ENCODE assay signal across 8 cellular contexts in genomic region chr9:128946544-128946943, GRCh38. TPM values are rescaled to one million over a fixed set of nuclear protein-coding genes. Genes with fewer than 3 reads are reported as not detected.
A peak's percentile ranks its signal among the peaks of the same experiment; 100 is the strongest.
DNase-seq lines count a peak whose midpoint lies in the region; ATAC-seq, FAIRE-seq and TF ChIP-seq lines count a peak whose summit lies in the region.

No MANE protein-coding gene starts in this region.

- no peaks in the 10 kb centered on the region for H3K27me3 Mint-ChIP-seq in activated T-helper 17 cell treated with anti-CD3 and anti-CD28 coated beads, Interleukin-2, amount 50 U/mL, for 72 hours
- H3K27me3 Mint-ChIP-seq in stimulated activated memory B cell treated with anti-CD40 and anti-IgM and Interleukin-4, amounts not matched to agents 10 μg/mL and 1 μg/mL and 100 μg/mL, for 72 hours: no peaks in the 10 kb centered on the region

- FAIRE-seq in H54 (lab: Jason Lieb, UNC): no peak

- H3K9me3 ChIP-seq in iPS-15b (ENCODE audit: control insufficient read depth, insufficient read depth, low read length): no peaks in the 10 kb centered on the region

- TF ChIP-seq POLR2A in H54 (IDR thresholded peaks at IDR 0.05; ENCODE audit: low read depth, low read length): no peak

- no peak overlapping the region for H3K27ac ChIP-seq in HL-60 (replicated peaks)

- DNase-seq in HL-60 (ENCODE audit: low read depth in 1 of 2, low spot score in 1 of 2) (no peak), KBM-7 (no peak), GM03348 (ENCODE audit: low spot score) (no peak), H54 (ENCODE audit: insufficient read length, low spot score) (no peak)
- no peak for DNase-seq in stimulated activated CD4-positive, alpha-beta T cell treated with anti-CD3 and anti-CD28 coated beads, Interleukin-15, amount 100 ng/mL, for 24 hours

- TF ChIP-seq CTCF in HL-60 (IDR thresholded peaks at IDR 0.05; ENCODE audit: insufficient read depth, low read length): no peak

- H3K9ac ChIP-seq in iPS-15b (ENCODE audit: low read depth, low read length): peak overlapping the region; percentile 94

- peak overlapping the region; percentile 99 for H3K27ac Mint-ChIP-seq in activated T-helper 17 cell treated with anti-CD3 and anti-CD28 coated beads, Interleukin-2, amount 50 U/mL, for 72 hours
- peak overlapping the region; percentile 95 for H3K27ac Mint-ChIP-seq in stimulated activated memory B cell treated with anti-CD40 and anti-IgM and Interleukin-4, amounts not matched to agents 10 μg/mL and 1 μg/mL and 100 μg/mL, for 72 hours

- peaks cover 2% of the 10 kb centered on the region for H3K4me1 ChIP-seq in iPS-15b (ENCODE audit: control insufficient read depth, insufficient read depth, low read length)

- H3K4me3 Mint-ChIP-seq in activated T-helper 17 cell treated with anti-CD3 and anti-CD28 coated beads, Interleukin-2, amount 50 U/mL, for 72 hours: peak overlapping the region; percentile 99
- H3K4me3 Mint-ChIP-seq in stimulated activated memory B cell treated with anti-CD40 and anti-IgM and Interleukin-4, amounts not matched to agents 10 μg/mL and 1 μg/mL and 100 μg/mL, for 72 hours: peak overlapping the region; percentile 88

- H3K4me3 ChIP-seq in HL-60 (replicated peaks; ENCODE audit: insufficient read depth, low read length): peak overlapping the region; percentile 94
- peak overlapping the region; percentile 92 for H3K4me3 ChIP-seq in iPS-15b (ENCODE audit: low read depth, low read length)

- H3K27me3 ChIP-seq in HL-60 (ENCODE audit: insufficient read depth, poor library complexity, severe bottlenecking): no peaks in the 10 kb centered on the region
- no peaks in the 10 kb centered on the region for H3K27me3 ChIP-seq in iPS-15b (ENCODE audit: control insufficient read depth, insufficient read depth, low read length)

- no peak for ATAC-seq in activated T-helper 17 cell treated with anti-CD3 and anti-CD28 coated beads, Interleukin-2, amount 50 U/mL, for 72 hours (replicated peaks)
- ATAC-seq in stimulated activated memory B cell treated with anti-CD40 and anti-IgM and Interleukin-4, amounts not matched to agents 10 μg/mL and 1 μg/mL and 100 μg/mL, for 72 hours: no peak

- peaks cover 17% of the 10 kb centered on the region for H3K4me1 Mint-ChIP-seq in activated T-helper 17 cell treated with anti-CD3 and anti-CD28 coated beads, Interleukin-2, amount 50 U/mL, for 72 hours
- H3K4me1 Mint-ChIP-seq in stimulated activated memory B cell treated with anti-CD40 and anti-IgM and Interleukin-4, amounts not matched to agents 10 μg/mL and 1 μg/mL and 100 μg/mL, for 72 hours: peaks cover 28% of the 10 kb centered on the region

- H3K36me3 ChIP-seq in iPS-15b (ENCODE audit: control insufficient read depth, insufficient read depth, low read length): peaks cover 4% of the 10 kb centered on the region

- in situ Hi-C loops in KBM-7 (cut with MboI; ENCODE audit: low pct_unique_long_range_greater_than_20kb, low sequenced_read_pairs): no loop called here

- H3K9me3 Mint-ChIP-seq in activated T-helper 17 cell treated with anti-CD3 and anti-CD28 coated beads, Interleukin-2, amount 50 U/mL, for 72 hours: no peaks in the 10 kb centered on the region
- no peaks in the 10 kb centered on the region for H3K9me3 Mint-ChIP-seq in stimulated activated memory B cell treated with anti-CD40 and anti-IgM and Interleukin-4, amounts not matched to agents 10 μg/mL and 1 μg/mL and 100 μg/mL, for 72 hours

- peaks cover 45% of the 10 kb centered on the region for H3K36me3 Mint-ChIP-seq in activated T-helper 17 cell treated with anti-CD3 and anti-CD28 coated beads, Interleukin-2, amount 50 U/mL, for 72 hours (ENCODE audit: low read depth)
- peaks cover 8% of the 10 kb centered on the region for H3K36me3 Mint-ChIP-seq in stimulated activated memory B cell treated with anti-CD40 and anti-IgM and Interleukin-4, amounts not matched to agents 10 μg/mL and 1 μg/mL and 100 μg/mL, for 72 hours

RNA-seq across cellular contexts. Expression of gene DOLK, which starts 0.9 kb away (rescaled TPM):
- 1 to 10 TPM; 5.3 to 8.5 TPM for total RNA-seq in activated T-helper 17 cell treated with anti-CD3 and anti-CD28 coated beads, Interleukin-2, amount 50 U/mL, for 72 hours

RNA-seq across cellular contexts. Expression of gene NUP188, which starts 1.0 kb away (rescaled TPM):
- total RNA-seq in activated T-helper 17 cell treated with anti-CD3 and anti-CD28 coated beads, Interleukin-2, amount 50 U/mL, for 72 hours: 100 to 1,000 TPM; 110 to 115 TPM

RNA-seq across cellular contexts. Expression of gene PHYHD1, which starts 25.8 kb away (rescaled TPM):
- total RNA-seq in activated T-helper 17 cell treated with anti-CD3 and anti-CD28 coated beads, Interleukin-2, amount 50 U/mL, for 72 hours: under 1 TPM in 1 of 2 donors, not detected in 1; 0.77 TPM
